8 cellular contexts compared by ENCODE assay signal in the genomic region with DNA sequence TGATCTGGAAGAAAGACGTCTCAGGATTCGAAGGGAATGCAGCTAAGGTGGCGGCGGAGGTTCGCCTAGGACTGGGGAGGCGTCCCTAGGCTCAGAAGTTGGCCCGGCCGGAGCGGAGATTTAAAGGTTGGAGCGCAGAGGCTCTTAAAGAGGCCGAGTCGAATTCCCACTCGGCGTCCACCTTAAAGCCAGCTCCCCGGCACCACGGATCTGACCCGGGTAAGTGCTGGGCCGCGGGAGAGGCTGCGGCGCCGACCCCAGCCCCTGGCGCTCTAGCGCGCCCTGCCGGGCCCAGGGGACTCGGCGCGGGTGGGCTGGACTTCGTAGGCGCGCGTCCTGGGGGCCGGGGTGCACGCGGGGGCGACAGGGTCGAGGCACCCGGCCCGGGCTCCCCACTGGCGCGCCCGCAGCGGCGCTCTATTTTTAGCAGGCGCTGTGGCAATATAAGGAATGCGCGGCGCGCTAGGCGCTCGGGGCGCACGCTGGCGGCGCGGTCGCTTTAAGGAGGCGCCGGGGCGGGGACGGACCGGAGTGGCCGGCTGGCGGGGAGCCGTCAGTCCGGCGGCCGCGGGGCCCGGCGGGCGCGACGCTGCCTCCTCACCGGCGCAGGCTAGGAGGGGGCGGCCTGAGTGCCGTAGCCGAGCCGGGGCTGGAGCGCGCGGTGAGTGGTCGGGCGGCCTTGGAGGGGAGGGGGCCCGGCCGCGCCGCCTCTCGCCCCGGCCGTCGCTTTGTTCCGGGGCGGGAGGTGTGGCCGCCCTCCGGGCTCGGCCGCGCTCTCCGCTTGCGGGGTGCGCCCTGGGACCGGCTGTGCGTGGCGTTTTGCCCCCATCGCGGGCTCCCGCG. TPM values are rescaled to one million over a fixed set of nuclear protein-coding genes. Genes with fewer than 3 reads are reported as not detected.
A peak's percentile ranks its signal among the peaks of the same experiment; 100 is the strongest.
DNase-seq lines count a peak whose midpoint lies in the region; ATAC-seq and TF ChIP-seq lines count a peak whose summit lies in the region.

A gene (plus strand): TSS at position 473 of the 843 bp plus-strand sequence. CDS start 24,305 bp downstream, outside the sequence.

- peaks cover 0 to 4% of the 10 kb centered on the region in 2 donors for H3K9me3 Mint-ChIP-seq in activated naive CD4-positive, alpha-beta T cell treated with anti-CD3 and anti-CD28 coated beads, Interleukin-2, amount 50 U/mL, for 72 hours
- H3K9me3 Mint-ChIP-seq in natural killer cell: no peaks in the 10 kb centered on the region

- peaks cover 12% of the 10 kb centered on the region in 2 donors for H3K4me1 Mint-ChIP-seq in natural killer cell

- WGBS in gastroesophageal sphincter (ENCODE audit: low coverage in 1 of 2), 2 donors: 0% methylated on average over 1 of the region's 111 CpGs; no CpG with 5 or more reads in 1 of the 2 donors

- no peak for TF ChIP-seq EP300 in gastroesophageal sphincter (IDR thresholded peaks at IDR 0.05)

- intact Hi-C loops in natural killer cell (cut with micrococcal nuclease): no loop called here
- intact Hi-C loops in upper lobe of right lung (cut with DNase I): no loop called here

- peak; percentile 11 for TF ChIP-seq CTCF in AG09309 (IDR thresholded peaks at IDR 0.05; ENCODE audit: control insufficient read depth, insufficient read depth, low read depth, low read length, missing control alignments)
- peak in 2 of 4 experiments; percentile 47 to 48 for TF ChIP-seq CTCF in gastroesophageal sphincter (IDR thresholded peaks at IDR 0.05)
- no peak for TF ChIP-seq CTCF in natural killer cell (IDR thresholded peaks at IDR 0.05)
- peak; percentile 40 for TF ChIP-seq CTCF in upper lobe of right lung (IDR thresholded peaks at IDR 0.05)

- H3K27ac ChIP-seq in gastroesophageal sphincter (peak within 1 kb of the TSS; percentile 80 to 98 (median 93)), upper lobe of right lung (peak within 1 kb of the TSS; percentile 93)

- ATAC-seq in activated naive CD4-positive, alpha-beta T cell treated with anti-CD3 and anti-CD28 coated beads, Interleukin-2, amount 50 U/mL, for 72 hours: peak; percentile 73 to 84
- peak; percentile 92 for ATAC-seq in gastroesophageal sphincter
- ATAC-seq in natural killer cell: peak in 2 of 3 donors; percentile 29 to 63
- peak; percentile 85 for ATAC-seq in upper lobe of right lung
- ATAC-seq in HG03108 (IDR thresholded peaks at IDR 0.05; ENCODE audit: unreplicated experiment): no peak

- H3K27ac Mint-ChIP-seq in activated naive CD4-positive, alpha-beta T cell treated with anti-CD3 and anti-CD28 coated beads, Interleukin-2, amount 50 U/mL, for 72 hours: no peak within 1 kb of the TSS
- H3K27ac Mint-ChIP-seq in natural killer cell: peak within 1 kb of the TSS in 1 of 2 donors; percentile 11

- peaks cover 5 to 11% of the 10 kb centered on the region in 2 donors for H3K36me3 Mint-ChIP-seq in activated naive CD4-positive, alpha-beta T cell treated with anti-CD3 and anti-CD28 coated beads, Interleukin-2, amount 50 U/mL, for 72 hours
- no peaks in the 10 kb centered on the region for H3K36me3 Mint-ChIP-seq in natural killer cell

- peak within 1 kb of the TSS; percentile 91 for H3K4me3 Mint-ChIP-seq in natural killer cell

- H3K4me3 ChIP-seq in AG09309 (ENCODE audit: control insufficient read depth, low read depth, low read length) (peak within 1 kb of the TSS; percentile 68), gastroesophageal sphincter (peak within 1 kb of the TSS; percentile 63 to 93), upper lobe of right lung (peak within 1 kb of the TSS; percentile 78)

- H3K36me3 ChIP-seq in gastroesophageal sphincter (no peaks in the 10 kb centered on the region), upper lobe of right lung (no peaks in the 10 kb centered on the region)

- H3K4me1 ChIP-seq in gastroesophageal sphincter (peaks cover 0 to 40% (median 7%) of the 10 kb centered on the region in 3 donors), upper lobe of right lung (peaks cover 23% of the 10 kb centered on the region)

- H3K27me3 ChIP-seq in gastroesophageal sphincter (no peaks in the 10 kb centered on the region), upper lobe of right lung (no peaks in the 10 kb centered on the region)

- H3K9me3 ChIP-seq in gastroesophageal sphincter (no peaks in the 10 kb centered on the region), upper lobe of right lung (no peaks in the 10 kb centered on the region)

- DNase-seq in AG09309 (ENCODE audit: low read depth): peak; percentile 33
- DNase-seq in H4 (ENCODE audit: low spot score): peak; percentile 35
- peak; percentile 17 for DNase-seq in NCI-H524 treated with DMSO at 0.1 percent for 48 hours (lab: John Stamatoyannopoulos, UW)
- peak in 1 of 2 donors; percentile 61 for DNase-seq in activated naive CD4-positive, alpha-beta T cell treated with anti-CD3 and anti-CD28 coated beads, Interleukin-2, amount 50 U/mL, for 72 hours (ENCODE audit: low spot score in 2 of 2)
- no peak for DNase-seq in natural killer cell
- peak; percentile 92 for DNase-seq in upper lobe of right lung

- TF ChIP-seq POLR2A in gastroesophageal sphincter (IDR thresholded peaks at IDR 0.05): peak; percentile 67 to 83

- H3K27me3 Mint-ChIP-seq in natural killer cell (ENCODE audit: low read depth in 2 of 2): peaks cover 22 to 27% of the 10 kb centered on the region in 2 donors

RNA-seq across cellular contexts. Expression of the gene that starts here (rescaled TPM):
- 8.3 and 9.4 TPM in 2 replicates for total RNA-seq in H4 (2014; rRNA removed; shearing (Covaris generic))
- total RNA-seq in activated naive CD4-positive, alpha-beta T cell treated with anti-CD3 and anti-CD28 coated beads, Interleukin-2, amount 50 U/mL, for 72 hours: 1 to 10 TPM in 1 of 2 donors, not detected in 1; 1.5 TPM
- total RNA-seq in gastroesophageal sphincter (10 to 100 TPM; 31.8 to 58.1 (median 51.8) TPM), natural killer cell (1 to 10 TPM; 1.2 to 4.9 (median 2.4) TPM), upper lobe of right lung (79.4 TPM)
